8 cellular contexts compared by ENCODE assay signal in genomic region chr15:63121382-63122001, GRCh38. TPM values are rescaled to one million over a fixed set of nuclear protein-coding genes. Genes with fewer than 3 reads are reported as not detected.
DNase-seq lines count a peak whose midpoint lies in the region; ATAC-seq and TF ChIP-seq lines count a peak whose summit lies in the region.

Gene LACTB (plus strand): TSS chr15:63121861. CDS start chr15:63121872, 11 bp downstream.

- DNase-seq in GM12864 (ENCODE audit: low read depth) (peak; percentile 54), NCI-H1092 (lab: John Stamatoyannopoulos, UW) (peak; percentile 73), T-helper 1 cell (peak; percentile 58 to 89 (median 72)), cardiac septum (ENCODE audit: low spot score) (peak; percentile 94), trophoblast cell (peak; percentile 81 to 88), tibial nerve (ENCODE audit: low spot score in 2 of 2) (peak; percentile 75 to 81)

- H2BK120ac ChIP-seq in trophoblast cell (ENCODE audit: insufficient read depth, low read length, poor library complexity): peak within 1 kb of the TSS; percentile 47

- H4K8ac ChIP-seq in trophoblast cell (ENCODE audit: low read depth, low read length): peak within 1 kb of the TSS; percentile 96

- H3K27ac ChIP-seq in adipose tissue (ENCODE audit: low read depth, low read length) (peak within 1 kb of the TSS; percentile 92), trophoblast cell (ENCODE audit: low read depth, low read length) (peak within 1 kb of the TSS; percentile 32), tibial nerve (peak within 1 kb of the TSS; percentile 72 to 97 (median 90))

- intact Hi-C loops in cardiac septum (cut with DNase I): loop anchor here (5.0 kb wide), 1 partner anchor 156 kb away; the partner anchor contains the start of gene APH1B

- H3K4me3 ChIP-seq in GM12864 (ENCODE audit: low read depth, low read length): peak within 1 kb of the TSS; percentile 80
- peak within 1 kb of the TSS; percentile 91 for H3K4me3 ChIP-seq in trophoblast cell (ENCODE audit: low read depth, low read length)
- H3K4me3 ChIP-seq in tibial nerve: peak within 1 kb of the TSS; percentile 80 to 95 (median 89)

- H3K9me3 ChIP-seq in trophoblast cell (ENCODE audit: insufficient read depth, low read depth, low read length) (no peaks in the 10 kb centered on the region), tibial nerve (peaks cover 0 to 5% (median 0%) of the 10 kb centered on the region in 4 donors)

- peak within 1 kb of the TSS; percentile 82 for H2AFZ ChIP-seq in trophoblast cell (ENCODE audit: insufficient read depth, low read length, poor library complexity)

- peaks cover 6% of the 10 kb centered on the region for H3K79me2 ChIP-seq in trophoblast cell (ENCODE audit: control insufficient read depth, insufficient read depth, low read length, poor library complexity)

- peak; percentile 73 for ATAC-seq in HG02571 (IDR thresholded peaks at IDR 0.05; ENCODE audit: unreplicated experiment)

- H3K4ac ChIP-seq in trophoblast cell (ENCODE audit: low read depth, low read length): peak within 1 kb of the TSS; percentile 35

- H2AK5ac ChIP-seq in trophoblast cell (ENCODE audit: low read length): no peak within 1 kb of the TSS

- peaks cover 0 to 7% of the 10 kb centered on the region in 2 experiments for H3K36me3 ChIP-seq in trophoblast cell (ENCODE audit: control insufficient read depth in 1 of 2, insufficient read depth in 2 of 2, low read length in 2 of 2)
- peaks cover 0 to 15% (median 0%) of the 10 kb centered on the region in 3 donors for H3K36me3 ChIP-seq in tibial nerve

- H3K4me1 ChIP-seq in trophoblast cell (ENCODE audit: control insufficient read depth in 1 of 2, insufficient read depth in 2 of 2, low read length in 2 of 2) (no peaks in the 10 kb centered on the region), tibial nerve (peaks cover 0 to 12% (median 0%) of the 10 kb centered on the region in 4 donors)

- H3K18ac ChIP-seq in trophoblast cell (ENCODE audit: low read length): peak within 1 kb of the TSS; percentile 59

- peak within 1 kb of the TSS; percentile 96 for H4K12ac ChIP-seq in trophoblast cell (ENCODE audit: low read depth, low read length)

- peak within 1 kb of the TSS; percentile 79 for H3K4me2 ChIP-seq in trophoblast cell (ENCODE audit: low read length)

- peak within 1 kb of the TSS; percentile 83 for H3K14ac ChIP-seq in trophoblast cell (ENCODE audit: low read length)

- no peaks in the 10 kb centered on the region for H3K27me3 ChIP-seq in trophoblast cell (ENCODE audit: insufficient read depth, low read length)
- H3K27me3 ChIP-seq in tibial nerve: no peaks in the 10 kb centered on the region

- H4K91ac ChIP-seq in trophoblast cell (ENCODE audit: low read depth, low read length): peak within 1 kb of the TSS; percentile 70

- peak within 1 kb of the TSS; percentile 61 for H3K9ac ChIP-seq in trophoblast cell (ENCODE audit: low read length)

- no peak within 1 kb of the TSS for H3K23ac ChIP-seq in trophoblast cell (ENCODE audit: low read length)

- no peak for TF ChIP-seq EP300 in tibial nerve (IDR thresholded peaks at IDR 0.05)

- peak; percentile 55 to 72 for TF ChIP-seq POLR2A in tibial nerve (IDR thresholded peaks at IDR 0.05)

- peaks cover 8% of the 10 kb centered on the region for H3K79me1 ChIP-seq in trophoblast cell (ENCODE audit: low read length)

- peak within 1 kb of the TSS; percentile 57 for H2BK5ac ChIP-seq in trophoblast cell (ENCODE audit: low read depth, low read length, poor library complexity)

- WGBS in adipose tissue, 3 donors: 4 to 9% (median 4%) methylated on average over 10 to 40 of the region's 40 CpGs
- WGBS in trophoblast cell (ENCODE audit: extremely low coverage, insufficient coverage, insufficient read length): no CpG with 5 or more reads among the region's 40 CpGs
- 1 to 4% methylated on average over 22 to 37 of the region's 40 CpGs for WGBS in tibial nerve, 2 donors

- no peak within 1 kb of the TSS for H2BK12ac ChIP-seq in trophoblast cell (ENCODE audit: low read length)

- TF ChIP-seq CTCF in GM12864 (IDR thresholded peaks at IDR 0.05; ENCODE audit: low read depth, low read length, missing control alignments) (no peak), tibial nerve (IDR thresholded peaks at IDR 0.05) (no peak)

RNA-seq across cellular contexts. Expression of gene LACTB, which starts in this region (rescaled TPM):
- 10 to 100 TPM in 2 of 3 donors, 1 to 10 TPM in 1; 7.6 to 19.7 (median 15.3) TPM for polyA plus RNA-seq in adipose tissue
- total RNA-seq in cardiac septum (22.3 TPM), tibial nerve (10 to 100 TPM in 3 of 4 donors, 1 to 10 TPM in 1; 9.0 to 18.4 (median 16.5) TPM)
- 24.4 and 24.9 TPM in 2 replicates for polyA plus RNA-seq in trophoblast cell (2013)

Comparison
In these comparisons a context has a peak if more than half of its experiments do, and no peak if none do; other contexts are left out.
1. Peak in every context shown above with its lines: DNase-seq, ATAC-seq, H3K4me3 ChIP-seq and H3K27ac ChIP-seq.
2. H3K27ac ChIP-seq: peak in every context shown above with its lines; median percentile 92 in adipose tissue; 90 in tibial nerve; 32 in trophoblast cell.